In the genomic region with DNA sequence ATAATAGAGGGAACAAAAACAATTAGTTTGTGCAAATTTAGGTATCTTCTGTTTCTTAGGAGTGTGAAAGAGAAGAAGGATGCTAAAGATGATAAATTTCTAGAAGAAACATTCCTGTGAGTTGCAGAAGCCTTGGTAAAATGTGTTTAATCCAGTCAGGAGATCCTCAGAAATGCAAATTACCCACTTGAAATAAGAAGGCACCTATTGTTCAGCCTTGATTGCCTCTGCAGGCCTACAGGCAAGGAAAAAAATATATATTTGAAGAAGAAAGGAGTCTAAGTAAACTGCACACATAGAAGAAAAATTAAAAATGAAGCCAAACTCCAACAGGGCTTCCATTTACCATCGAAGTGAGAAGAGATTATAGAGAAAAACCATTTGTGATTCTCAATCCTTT, we compare ENCODE assay signal across 28 cellular contexts. TPM values are rescaled to one million over a fixed set of nuclear protein-coding genes. Genes with fewer than 3 reads are reported as not detected.
DNase-seq lines count a peak whose midpoint lies in the region; ATAC-seq and TF ChIP-seq lines count a peak whose summit lies in the region.
"Had no signal": no experiment of that assay in that cellular context is flagged by ENCODE, and none has a peak within 500 bp of the region (broad histone marks: within the 10 kb centered on the region; RNA-seq: fewer than 3 reads in every experiment).

No MANE protein-coding gene starts in this region.

- H3K9ac ChIP-seq in SK-N-SH (no peak overlapping the region), NT2/D1 (ENCODE audit: insufficient read length, low read depth) (no peak overlapping the region)
- H3K9ac ChIP-seq: BLaER1, GM23248, KMS-11 had no signal

- TF ChIP-seq RAD21 in SK-N-SH (IDR thresholded peaks at IDR 0.05; ENCODE audit: low read length), result no peak

- peaks cover 19% of the 10 kb centered on the region for H3F3A ChIP-seq in SK-N-SH (replicated peaks; ENCODE audit: insufficient read depth)

- ATAC-seq in SK-N-SH treated with all-trans-retinoic acid at 6 μM for 48 hours (no peak), left ventricle myocardium superior (no peak)
- no peak for ATAC-seq in activated CD8-positive, alpha-beta T cell treated with anti-CD3 and anti-CD28 coated beads for 36 hours
- ATAC-seq: Panc1 had no signal

- H4K20me1 ChIP-seq in SK-N-SH (ENCODE audit: insufficient read depth), result no peaks in the 10 kb centered on the region
- H4K20me1 ChIP-seq: BLaER1 had no signal

- no peak for TF ChIP-seq CTCF in SK-N-SH (IDR thresholded peaks at IDR 0.05)
- no peak for TF ChIP-seq CTCF in activated CD8-positive, alpha-beta T cell treated with anti-CD3 and anti-CD28 coated beads for 36 hours (IDR thresholded peaks at IDR 0.05)

- CTCF ChIA-PET in SK-N-SH (lab: Yijun Ruan, JAX), result interaction anchor here (1.0 kb wide), 1 partner anchor 23 kb away, joined by 3 read pairs; no protein-coding TSS in a partner anchor
- CTCF ChIA-PET in activated CD8-positive, alpha-beta T cell treated with anti-CD3 and anti-CD28 coated beads for 36 hours (lab: Charles Lee), result no interaction called here

- no peaks in the 10 kb centered on the region for H3K9me3 ChIP-seq in SK-N-SH
- no peaks in the 10 kb centered on the region for H3K9me3 ChIP-seq in NT2/D1 (ENCODE audit: insufficient read depth, low read length)
- H3K9me3 ChIP-seq: BLaER1, HAP-1 had no signal

- H3K4me3 ChIP-seq in SK-N-SH (ENCODE audit: low read depth in 2 of 2, low read length in 1 of 2), result no peak overlapping the region
- H3K4me3 ChIP-seq in NT2/D1 (ENCODE audit: insufficient read length, low read depth), result no peak overlapping the region
- H3K4me3 ChIP-seq: BLaER1, GM23248, HAP-1, SK-N-MC had no signal

- intact Hi-C loops in left ventricle myocardium superior (cut with micrococcal nuclease), result no loop called here
- intact Hi-C loops in activated CD8-positive, alpha-beta T cell treated with anti-CD3 and anti-CD28 coated beads for 36 hours (cut with micrococcal nuclease), result no loop called here

- no peaks in the 10 kb centered on the region for H3K36me3 Mint-ChIP-seq in activated CD8-positive, alpha-beta T cell treated with anti-CD3 and anti-CD28 coated beads for 36 hours (ENCODE audit: low read depth)
- H3K36me3 Mint-ChIP-seq: CD4-positive, CD25-positive, alpha-beta regulatory T cell had no signal

- POLR2A ChIA-PET in SK-N-SH (lab: Yijun Ruan, JAX), result no interaction called here
- POLR2A ChIA-PET in activated CD8-positive, alpha-beta T cell treated with anti-CD3 and anti-CD28 coated beads for 36 hours (lab: Charles Lee), result no interaction called here

- H3K36me3 ChIP-seq in SK-N-SH (replicated peaks in 1 of 2; ENCODE audit: control insufficient read depth in 1 of 2, insufficient read depth in 2 of 2, low read length in 1 of 2), result no peaks in the 10 kb centered on the region
- no peaks in the 10 kb centered on the region for H3K36me3 ChIP-seq in NT2/D1 (ENCODE audit: insufficient read depth, insufficient read length, low read length)
- H3K36me3 ChIP-seq: BLaER1, HAP-1 had no signal

- peaks cover 4% of the 10 kb centered on the region for H3K9me3 Mint-ChIP-seq in activated CD8-positive, alpha-beta T cell treated with anti-CD3 and anti-CD28 coated beads for 36 hours

- no peak overlapping the region for H3K4me3 Mint-ChIP-seq in activated CD8-positive, alpha-beta T cell treated with anti-CD3 and anti-CD28 coated beads for 36 hours
- H3K4me3 Mint-ChIP-seq: CD4-positive, CD25-positive, alpha-beta regulatory T cell; HFFc6; IgD-negative memory B cell had no signal

- WGBS in SK-N-SH (ENCODE audit: low lambda C conversion rate), result 65% methylated on average over 1 of the region's 1 CpG

- peak overlapping the region in 1 of 2 experiments; percentile 79; a peak in 2 of 4 replicates for H3K27ac ChIP-seq in SK-N-SH (ENCODE audit: low read depth in 2 of 2, low read length in 1 of 2)
- H3K27ac ChIP-seq: 22Rv1, BLaER1, GM23248, KMS-11, RWPE1, SK-N-MC had no signal

- H3K27ac Mint-ChIP-seq in activated CD8-positive, alpha-beta T cell treated with anti-CD3 and anti-CD28 coated beads for 36 hours, result no peak overlapping the region
- H3K27ac Mint-ChIP-seq: CD4-positive, CD25-positive, alpha-beta regulatory T cell; HFFc6; IgD-negative memory B cell had no signal

- H3K27me3 ChIP-seq in SK-N-SH (ENCODE audit: insufficient read depth), result no peaks in the 10 kb centered on the region
- no peaks in the 10 kb centered on the region for H3K27me3 ChIP-seq in NT2/D1 (ENCODE audit: insufficient read depth, insufficient read length)
- H3K27me3 ChIP-seq: BLaER1 had no signal

- H3K9me2 ChIP-seq in SK-N-SH, result no peaks in the 10 kb centered on the region

- H3K4me1 ChIP-seq in SK-N-SH (ENCODE audit: control insufficient read depth in 1 of 2, insufficient read depth in 2 of 2, low read depth in 1 of 2, low read length in 1 of 2) (peaks cover 5 to 6% of the 10 kb centered on the region in 2 experiments; a peak in 2 of 4 replicates), NT2/D1 (ENCODE audit: insufficient read depth, insufficient read length) (no peaks in the 10 kb centered on the region)
- H3K4me1 ChIP-seq: BLaER1, HAP-1 had no signal

- 0 out of 2 replicates have a peak overlapping the region, but pooled peaks have one; percentile 74 for H2AFZ ChIP-seq in SK-N-SH (ENCODE audit: low read depth)
- H2AFZ ChIP-seq: GM23248 had no signal

- H3K79me2 ChIP-seq in SK-N-SH (ENCODE audit: insufficient read depth), result no peaks in the 10 kb centered on the region

- no peaks in the 10 kb centered on the region for H3K27me3 Mint-ChIP-seq in activated CD8-positive, alpha-beta T cell treated with anti-CD3 and anti-CD28 coated beads for 36 hours
- H3K27me3 Mint-ChIP-seq: CD4-positive, CD25-positive, alpha-beta regulatory T cell; IgD-negative memory B cell had no signal

- H3K4me1 Mint-ChIP-seq in activated CD8-positive, alpha-beta T cell treated with anti-CD3 and anti-CD28 coated beads for 36 hours (ENCODE audit: low read depth), result no peaks in the 10 kb centered on the region
- H3K4me1 Mint-ChIP-seq: CD4-positive, CD25-positive, alpha-beta regulatory T cell had no signal

- no peak for TF ChIP-seq EP300 in SK-N-SH (IDR thresholded peaks at IDR 0.05; ENCODE audit: borderline replicate concordance in 1 of 2, low read depth in 1 of 2, low read length in 1 of 2)

- no peak overlapping the region for H3K4me2 ChIP-seq in SK-N-SH
- H3K4me2 ChIP-seq: BLaER1, KMS-11 had no signal

- DNase-seq in SK-N-SH, result no peak
- DNase-seq in NT2/D1 (ENCODE audit: low read depth, low spot score), result peak; percentile 57
- DNase-seq in foreskin melanocyte, result peak; percentile 11
- no peak for DNase-seq in DMS53 treated with DMSO at 0.1 percent for 48 hours (lab: John Stamatoyannopoulos, UW; ENCODE audit: unreplicated experiment)
- DNase-seq in left ventricle myocardium superior, result no peak
- DNase-seq in NAMALWA (ENCODE audit: low spot score), result no peak
- DNase-seq in activated CD8-positive, alpha-beta T cell treated with anti-CD3 and anti-CD28 coated beads for 36 hours, result no peak
- DNase-seq: CD4-positive, CD25-positive, alpha-beta regulatory T cell; COR-L47; DMS53; GM23248; HFFc6; NCI-H1092; NCI-H1436 treated with DMSO at 0.1 percent for 48 hours; NCI-H187 treated with DMSO at 0.1 percent for 48 hours; NCI-H446; NCI-H524 treated with DMSO at 0.1 percent for 48 hours; SHP77 had no signal

TF ChIP-seq in SK-N-SH, 30 proteins besides CTCF, POLR2A, EP300 and RAD21 (continues in another document):
- TF ChIP-seq GABPA (IDR thresholded peaks at IDR 0.05; ENCODE audit: low read depth) (no peak), ELF1 (IDR thresholded peaks at IDR 0.05) (no peak), GATA2 (CRISPR knock-in tag; IDR thresholded peaks at IDR 0.05) (no peak), MXI1 (IDR thresholded peaks at IDR 0.05; ENCODE audit: low read depth, low read length) (no peak), EZH2phosphoT487 (IDR thresholded peaks at IDR 0.05; ENCODE audit: borderline replicate concordance, low read depth) (no peak), RFX5 (IDR thresholded peaks at IDR 0.05; ENCODE audit: low read length) (no peak), SMC3 (IDR thresholded peaks at IDR 0.05; ENCODE audit: low read depth, low read length) (no peak), CHD2 (IDR thresholded peaks at IDR 0.05; ENCODE audit: low read length, partially characterized antibody) (no peak)
- TF ChIP-seq, protein P1, sequence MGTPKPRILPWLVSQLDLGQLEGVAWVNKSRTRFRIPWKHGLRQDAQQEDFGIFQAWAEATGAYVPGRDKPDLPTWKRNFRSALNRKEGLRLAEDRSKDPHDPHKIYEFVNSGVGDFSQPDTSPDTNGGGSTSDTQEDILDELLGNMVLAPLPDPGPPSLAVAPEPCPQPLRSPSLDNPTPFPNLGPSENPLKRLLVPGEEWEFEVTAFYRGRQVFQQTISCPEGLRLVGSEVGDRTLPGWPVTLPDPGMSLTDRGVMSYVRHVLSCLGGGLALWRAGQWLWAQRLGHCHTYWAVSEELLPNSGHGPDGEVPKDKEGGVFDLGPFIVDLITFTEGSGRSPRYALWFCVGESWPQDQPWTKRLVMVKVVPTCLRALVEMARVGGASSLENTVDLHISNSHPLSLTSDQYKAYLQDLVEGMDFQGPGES (IDR thresholded peaks at IDR 0.05; ENCODE audit: low read depth, low read length), result no peak

TF ChIP-seq in SK-N-SH treated with all-trans-retinoic acid at 6 μM for 48 hours, 23 proteins besides CTCF, POLR2A, EP300 and RAD21:
- no peak for TF ChIP-seq RARB (CRISPR knock-in tag; IDR thresholded peaks at IDR 0.05)
- no peak for TF ChIP-seq TOX (CRISPR knock-in tag; IDR thresholded peaks at IDR 0.05; ENCODE audit: borderline replicate concordance)
- TF ChIP-seq, protein P2, sequence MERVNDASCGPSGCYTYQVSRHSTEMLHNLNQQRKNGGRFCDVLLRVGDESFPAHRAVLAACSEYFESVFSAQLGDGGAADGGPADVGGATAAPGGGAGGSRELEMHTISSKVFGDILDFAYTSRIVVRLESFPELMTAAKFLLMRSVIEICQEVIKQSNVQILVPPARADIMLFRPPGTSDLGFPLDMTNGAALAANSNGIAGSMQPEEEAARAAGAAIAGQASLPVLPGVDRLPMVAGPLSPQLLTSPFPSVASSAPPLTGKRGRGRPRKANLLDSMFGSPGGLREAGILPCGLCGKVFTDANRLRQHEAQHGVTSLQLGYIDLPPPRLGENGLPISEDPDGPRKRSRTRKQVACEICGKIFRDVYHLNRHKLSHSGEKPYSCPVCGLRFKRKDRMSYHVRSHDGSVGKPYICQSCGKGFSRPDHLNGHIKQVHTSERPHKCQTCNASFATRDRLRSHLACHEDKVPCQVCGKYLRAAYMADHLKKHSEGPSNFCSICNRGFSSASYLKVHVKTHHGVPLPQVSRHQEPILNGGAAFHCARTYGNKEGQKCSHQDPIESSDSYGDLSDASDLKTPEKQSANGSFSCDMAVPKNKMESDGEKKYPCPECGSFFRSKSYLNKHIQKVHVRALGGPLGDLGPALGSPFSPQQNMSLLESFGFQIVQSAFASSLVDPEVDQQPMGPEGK (CRISPR knock-in tag; IDR thresholded peaks at IDR 0.05; ENCODE audit: borderline replicate concordance), result no peak
- TF ChIP-seq ESRRG (CRISPR knock-in tag; IDR thresholded peaks at IDR 0.05), result no peak

RNA-seq across cellular contexts. Expression of gene LHX8, which starts 51.0 kb away (rescaled TPM):
- 0.19 and 0.30 TPM in 2 replicates for polyA plus RNA-seq in SK-N-SH (2012; rRNA removed)
- 0.20 and 0.22 TPM in 2 replicates for polyA plus RNA-seq in SK-N-SH (2012; cell fraction: cytosol; rRNA removed)
- 0.54 TPM in 2 replicates for polyA plus RNA-seq in SK-N-SH (2012; cell fraction: nucleus; rRNA removed)
- not detected for total RNA-seq in left ventricle myocardium superior
- not detected for total RNA-seq in activated CD8-positive, alpha-beta T cell treated with anti-CD3 and anti-CD28 coated beads for 36 hours
- total RNA-seq: CD4-positive, CD25-positive, alpha-beta regulatory T cell; GM23248; HFFc6; OCI-LY7 had no signal
- polyA plus RNA-seq: CD4-positive, CD25-positive, alpha-beta regulatory T cell; GM23248; IgD-negative memory B cell had no signal

Comparison
In these comparisons a context has a peak if more than half of its experiments do, and no peak if none do; other contexts are left out.
1. DNase-seq: peak in NT2/D1 (single experiment) and foreskin melanocyte (single experiment); none in SK-N-SH (single experiment), DMS53 treated with DMSO at 0.1 percent for 48 hours (single experiment), left ventricle myocardium superior (single experiment), NAMALWA (single experiment) and activated CD8-positive, alpha-beta T cell treated with anti-CD3 and anti-CD28 coated beads for 36 hours (single experiment).